8 cellular contexts compared by ENCODE assay signal in the genomic region with DNA sequence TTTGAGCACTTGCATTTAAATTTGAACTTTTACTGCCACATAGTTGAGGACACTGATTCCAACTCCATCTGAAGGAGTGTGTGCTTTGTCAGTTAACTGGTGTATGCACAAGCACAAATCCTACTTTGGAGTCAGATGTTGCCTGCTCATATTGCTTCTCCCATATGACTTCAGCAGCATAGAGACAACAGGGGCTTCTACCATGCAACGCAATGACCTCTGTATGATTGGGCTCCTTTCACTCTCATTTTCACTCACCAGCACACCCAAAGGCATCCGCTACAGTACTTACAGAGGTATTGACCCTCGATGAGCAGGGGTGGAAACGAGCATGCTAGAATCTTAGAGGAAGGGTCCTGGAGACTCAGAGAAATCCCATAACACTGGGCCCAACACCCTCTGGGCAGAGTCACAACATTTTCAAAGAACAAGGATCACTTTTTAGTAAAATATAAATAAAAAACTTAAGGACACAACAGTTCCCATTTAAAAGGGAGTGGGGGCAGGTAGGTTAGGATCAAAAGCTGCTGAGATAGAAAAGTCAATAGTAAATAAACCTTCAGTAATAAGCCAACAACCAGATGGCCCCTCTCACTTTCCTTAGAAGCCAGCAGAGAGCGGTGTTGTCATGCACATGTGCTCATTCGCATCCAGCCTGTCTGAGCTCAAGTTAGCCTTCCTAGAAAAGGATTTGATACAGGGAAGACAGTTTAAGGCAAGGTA.
A peak's percentile ranks its signal among the peaks of the same experiment; 100 is the strongest.
DNase-seq lines count a peak whose midpoint lies in the region; ATAC-seq and TF ChIP-seq lines count a peak whose summit lies in the region.

No MANE protein-coding gene starts in this region.

- peak; percentile 84 for ATAC-seq in GM21786 (IDR thresholded peaks at IDR 0.05; ENCODE audit: unreplicated experiment)

- no peak for TF ChIP-seq POLR2A in NB4 (IDR thresholded peaks at IDR 0.05; ENCODE audit: extremely low read depth, insufficient read length)

- H3K36me3 Mint-ChIP-seq in nephron progenitor cell (ENCODE audit: low read depth): no peaks in the 10 kb centered on the region

- peak; percentile 52 for TF ChIP-seq CTCF in NB4 (IDR thresholded peaks at IDR 0.05; ENCODE audit: low read depth, low read length)
- TF ChIP-seq CTCF in nephron progenitor cell (IDR thresholded peaks at IDR 0.05): peak; percentile 79

- no peak overlapping the region for H3K4me3 ChIP-seq in NB4 (ENCODE audit: low read depth, low read length)

- no peak overlapping the region for H3K4me3 Mint-ChIP-seq in nephron progenitor cell

- no peak overlapping the region for H3K27ac Mint-ChIP-seq in nephron progenitor cell

- H3K27me3 Mint-ChIP-seq in nephron progenitor cell (ENCODE audit: low read depth, poor library complexity): peaks cover 6% of the 10 kb centered on the region

- H3K4me1 Mint-ChIP-seq in nephron progenitor cell: peaks cover 7% of the 10 kb centered on the region

- DNase-seq in DMS153 (lab: John Stamatoyannopoulos, UW): peak; percentile 14
- peak; percentile 61 for DNase-seq in NB4 (ENCODE audit: low read depth)
- peak; percentile 78 for DNase-seq in SK-N-DZ (ENCODE audit: low spot score)
- DNase-seq in fibroblast of gingiva (ENCODE audit: low read depth): peak; percentile 74
- peak; percentile 45 for DNase-seq in nephron progenitor cell
- DNase-seq in central memory CD4-positive, alpha-beta T cell: no peak
- no peak for DNase-seq in occipital lobe (lab: John Stamatoyannopoulos, UW)

- no peaks in the 10 kb centered on the region for H3K9me3 Mint-ChIP-seq in nephron progenitor cell

Comparison
In these comparisons a context has a peak if more than half of its experiments do, and no peak if none do; other contexts are left out.
1. DNase-seq: peak in DMS153 (single experiment), NB4 (single experiment), SK-N-DZ (single experiment), fibroblast of gingiva (single experiment) and nephron progenitor cell (single experiment); none in central memory CD4-positive, alpha-beta T cell (single experiment) and occipital lobe (single experiment).